23 cellular contexts compared by ENCODE assay signal in genomic region chr7:17758008-17758407, GRCh38.
"Had no signal": no experiment of that assay in that cellular context is flagged by ENCODE, and none has a peak within 500 bp of the region (broad histone marks: within the 10 kb centered on the region; RNA-seq: fewer than 3 reads in every experiment).

No MANE protein-coding gene starts in this region.

- H3K4me1 ChIP-seq: esophagus squamous epithelium, gastrocnemius medialis, heart right ventricle, left lung, lower lobe of right lung had no signal

- H3K9me3 ChIP-seq: esophagus squamous epithelium, gastrocnemius medialis had no signal

- H3K27me3 Mint-ChIP-seq: dendritic cell treated with granulocyte-macrophage colony-stimulating factor and Interleukin-4, amounts not matched to agents 40 ng/mL and 50 ng/mL, for 4 days; effector memory CD8-positive, alpha-beta T cell had no signal

- H3K4me3 ChIP-seq: esophagus squamous epithelium, gastrocnemius medialis, heart right ventricle, left lung, lower lobe of right lung had no signal

- H3K27ac Mint-ChIP-seq: dendritic cell treated with granulocyte-macrophage colony-stimulating factor and Interleukin-4, amounts not matched to agents 40 ng/mL and 50 ng/mL, for 4 days; effector memory CD8-positive, alpha-beta T cell; endodermal cell; naive thymus-derived CD4-positive, alpha-beta T cell; natural killer cell had no signal

- H3K4me1 Mint-ChIP-seq: naive thymus-derived CD4-positive, alpha-beta T cell; natural killer cell had no signal

- H3K4me3 Mint-ChIP-seq: dendritic cell treated with granulocyte-macrophage colony-stimulating factor and Interleukin-4, amounts not matched to agents 40 ng/mL and 50 ng/mL, for 4 days; effector memory CD8-positive, alpha-beta T cell; endodermal cell; naive thymus-derived CD4-positive, alpha-beta T cell; natural killer cell had no signal

- H3K27ac ChIP-seq: epithelial cell of prostate, esophagus squamous epithelium, gastrocnemius medialis, heart right ventricle, left lung, lower lobe of right lung had no signal

- H3K27me3 ChIP-seq: esophagus squamous epithelium, gastrocnemius medialis, heart right ventricle, left lung had no signal

- H3K36me3 Mint-ChIP-seq: natural killer cell had no signal

- H3K9me3 Mint-ChIP-seq: effector memory CD8-positive, alpha-beta T cell; natural killer cell had no signal

- DNase-seq: cortex of kidney; effector CD8-positive, alpha-beta T cell; effector memory CD8-positive, alpha-beta T cell; endodermal cell; erythroblast; esophagus squamous epithelium; foreskin fibroblast; foreskin melanocyte; gastrocnemius medialis; glutamatergic neuron; head of caudate nucleus; heart right ventricle; hippocampal formation; left cardiac atrium; left lung; left ventricle myocardium superior; lower lobe of right lung; mesenchymal stem cell; midbrain; naive thymus-derived CD4-positive, alpha-beta T cell; natural killer cell had no signal

- H3K36me3 ChIP-seq: esophagus squamous epithelium, gastrocnemius medialis, heart right ventricle, left lung, lower lobe of right lung had no signal
